ENCODE assay signal across 7 cellular contexts in genomic region chr22:16937811-16938210, GRCh38.
"Had no signal": no experiment of that assay in that cellular context is flagged by ENCODE, and none has a peak within 500 bp of the region (broad histone marks: within the 10 kb centered on the region; RNA-seq: fewer than 3 reads in every experiment).

No MANE protein-coding gene starts in this region.

- ATAC-seq: GM12878 had no signal

- DNase-seq: GDM1, GF-D8 had no signal

- FAIRE-seq: G401.6, GM12878, GM12891, GM18507, GM19239 had no signal

- H3K4me3 ChIP-seq: GM12878 had no signal
